27 cellular contexts compared by ENCODE assay signal in the genomic region with DNA sequence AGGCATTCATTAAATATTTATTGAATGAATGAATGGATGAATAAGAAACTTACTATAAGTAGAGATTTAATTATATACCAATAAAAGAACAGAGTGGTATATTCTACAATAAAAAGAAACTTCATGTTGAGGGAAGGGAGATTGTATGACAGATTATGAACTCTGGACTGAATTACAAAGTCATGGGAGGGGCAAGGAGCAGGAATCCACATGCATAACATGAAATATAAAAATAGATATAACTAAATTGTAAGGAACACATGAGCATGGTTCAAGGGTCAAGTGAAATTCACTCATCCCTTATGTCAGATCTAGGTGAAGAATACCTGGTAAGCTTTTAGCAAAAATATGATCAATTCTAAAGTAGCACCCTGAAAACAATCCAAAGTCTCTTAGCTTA.
"Had no signal": no experiment of that assay in that cellular context is flagged by ENCODE, and none has a peak within 500 bp of the region (broad histone marks: within the 10 kb centered on the region; RNA-seq: fewer than 3 reads in every experiment).

No MANE protein-coding gene starts in this region.

- ATAC-seq: effector memory CD8-positive, alpha-beta T cell; esophagus mucosa; foreskin keratinocyte; gastrocnemius medialis; gastroesophageal sphincter; heart left ventricle had no signal

- DNase-seq: colonic mucosa; cortex of kidney; dermis blood vessel endothelial cell; dorsolateral prefrontal cortex; effector CD4-positive, alpha-beta T cell; effector CD8-positive, alpha-beta T cell; effector memory CD4-positive, alpha-beta T cell; effector memory CD8-positive, alpha-beta T cell; endodermal cell; erythroblast; esophagus squamous epithelium; foreskin fibroblast; foreskin keratinocyte; foreskin melanocyte; gastrocnemius medialis; glutamatergic neuron; head of caudate nucleus; heart left ventricle had no signal

- H3K36me3 ChIP-seq: colonic mucosa, esophagus muscularis mucosa, esophagus squamous epithelium, gastrocnemius medialis, gastroesophageal sphincter, heart left ventricle had no signal

- FAIRE-seq: colon, endometrium, endothelial cell of umbilical vein, frontal cortex had no signal

- H3K27ac ChIP-seq: colonic mucosa, coronary artery, dorsolateral prefrontal cortex, epithelial cell of prostate, esophagus muscularis mucosa, esophagus squamous epithelium, foreskin keratinocyte, gastrocnemius medialis, gastroesophageal sphincter, heart left ventricle had no signal

- H3K27me3 ChIP-seq: colonic mucosa, dorsolateral prefrontal cortex, esophagus muscularis mucosa, esophagus squamous epithelium, foreskin keratinocyte, gastrocnemius medialis, gastroesophageal sphincter, heart left ventricle had no signal

- H3K4me1 ChIP-seq: colonic mucosa, esophagus squamous epithelium, foreskin keratinocyte, gastrocnemius medialis had no signal

- H3K9me3 ChIP-seq: colonic mucosa, esophagus muscularis mucosa, esophagus squamous epithelium, gastrocnemius medialis, gastroesophageal sphincter, heart left ventricle had no signal

- H3K4me3 ChIP-seq: colonic mucosa, coronary artery, dorsolateral prefrontal cortex, esophagus muscularis mucosa, esophagus squamous epithelium, gastrocnemius medialis, gastroesophageal sphincter, heart left ventricle had no signal
